19 cellular contexts compared by ENCODE assay signal in the genomic region with DNA sequence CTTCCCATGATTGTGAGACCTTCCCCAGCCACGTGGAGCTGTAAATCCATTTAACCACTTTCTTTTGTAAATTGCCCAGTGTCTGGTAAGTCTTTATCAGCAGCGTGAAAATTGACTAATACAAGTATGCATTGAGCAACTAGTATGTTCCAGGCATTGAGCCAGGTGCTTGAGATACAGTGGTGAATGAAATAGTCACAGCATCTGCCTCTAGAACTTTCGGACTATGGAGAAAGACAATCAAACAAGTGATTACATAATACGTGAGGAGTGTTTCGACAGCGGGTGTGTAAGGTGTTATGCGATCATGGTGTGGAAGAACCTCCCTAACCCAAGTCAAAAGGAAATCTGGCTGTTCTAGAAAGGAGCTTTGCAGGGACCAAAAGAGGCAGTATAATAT. TPM values are rescaled to one million over a fixed set of nuclear protein-coding genes. Genes with fewer than 3 reads are reported as not detected.
DNase-seq lines count a peak whose midpoint lies in the region; ATAC-seq and TF ChIP-seq lines count a peak whose summit lies in the region.
"Had no signal": no experiment of that assay in that cellular context is flagged by ENCODE, and none has a peak within 500 bp of the region (broad histone marks: within the 10 kb centered on the region; RNA-seq: fewer than 3 reads in every experiment).

No MANE protein-coding gene starts in this region.

- 66% methylated on average over 7 of the region's 7 CpGs for WGBS in hepatocyte (ENCODE audit: low lambda C conversion rate, missing lambda C conversion rate)

- H3K9me2 ChIP-seq in hepatocyte (replicated peaks; ENCODE audit: insufficient read depth) (no peaks in the 10 kb centered on the region), GM23338 (ENCODE audit: insufficient read depth) (no peaks in the 10 kb centered on the region)

- no peaks in the 10 kb centered on the region for H3K9me3 ChIP-seq in hepatocyte (ENCODE audit: low read depth)
- H3K9me3 ChIP-seq: BE2C, thoracic aorta had no signal

- no peaks in the 10 kb centered on the region for H3K79me2 ChIP-seq in hepatocyte
- no peaks in the 10 kb centered on the region for H3K79me2 ChIP-seq in GM23338 (replicated peaks; ENCODE audit: insufficient read depth)

- H3K4me3 Mint-ChIP-seq in CD14-positive monocyte (no peak overlapping the region), GM23338 (no peak overlapping the region), nephron progenitor cell (no peak overlapping the region)

- H2AFZ ChIP-seq in hepatocyte (no peak overlapping the region), GM23338 (no peak overlapping the region)

- H3K36me3 ChIP-seq in hepatocyte (replicated peaks; ENCODE audit: insufficient read depth, low read depth) (no peaks in the 10 kb centered on the region), GM23338 (ENCODE audit: insufficient read depth) (no peaks in the 10 kb centered on the region)
- H3K36me3 ChIP-seq: BE2C, thoracic aorta had no signal

- DNase-seq in CD14-positive monocyte (ENCODE audit: low spot score), result no peak
- DNase-seq in HT1080 (ENCODE audit: low read depth), result peak; percentile 8
- DNase-seq in astrocyte of the cerebellum (ENCODE audit: low read depth), result peak; percentile 6
- DNase-seq in hepatocyte (ENCODE audit: low spot score), result peak; percentile 38
- DNase-seq in GM23338 (ENCODE audit: low spot score), result no peak
- no peak for DNase-seq in nephron progenitor cell
- no peak for DNase-seq in NCI-H2196 (lab: John Stamatoyannopoulos, UW; ENCODE audit: unreplicated experiment)
- DNase-seq: BE2C; effector memory CD4-positive, alpha-beta T cell; KBM-7; NCI-H1694; NCI-H526; stimulated activated CD4-positive, alpha-beta T cell treated with anti-CD3 and anti-CD28 coated beads, Interleukin-2, amount 100 ng/mL, for 24 hours; stimulated activated CD8-positive, alpha-beta memory T cell treated with anti-CD3 and anti-CD28 coated beads, Interleukin-4, amount 100 ng/mL, for 48 hours; T1000 had no signal

- no peak overlapping the region for H3K4me3 ChIP-seq in astrocyte of the cerebellum (ENCODE audit: low read depth, low read length)
- H3K4me3 ChIP-seq in hepatocyte, result no peak overlapping the region
- no peak overlapping the region for H3K4me3 ChIP-seq in GM23338
- H3K4me3 ChIP-seq: GM12878, thoracic aorta had no signal

- H3K4me1 ChIP-seq in hepatocyte (ENCODE audit: insufficient read depth) (no peaks in the 10 kb centered on the region), GM23338 (ENCODE audit: insufficient read depth) (no peaks in the 10 kb centered on the region; the same call in 1 of the 2 replicates)
- H3K4me1 ChIP-seq: BE2C had no signal

- no peaks in the 10 kb centered on the region for H3K27me3 Mint-ChIP-seq in CD14-positive monocyte (ENCODE audit: low read depth in 3 of 3)
- peaks cover 1% of the 10 kb centered on the region for H3K27me3 Mint-ChIP-seq in GM23338 (ENCODE audit: insufficient read depth, low read depth, poor library complexity)
- no peaks in the 10 kb centered on the region for H3K27me3 Mint-ChIP-seq in nephron progenitor cell (ENCODE audit: low read depth, poor library complexity)

- H3K9me3 Mint-ChIP-seq in CD14-positive monocyte (peaks cover 0 to 2% (median 0%) of the 10 kb centered on the region in 7 donors), GM23338 (no peaks in the 10 kb centered on the region), nephron progenitor cell (no peaks in the 10 kb centered on the region)
- H3K9me3 Mint-ChIP-seq: activated T-helper 2 cell treated with anti-CD3 and anti-CD28 coated beads, Interferon-gamma antibody, Interleukin-2, Interleukin-4, amounts not matched to agents 10 μg/mL and 5 μg/mL and 100 μg/mL, durations not matched to agents 14 hours and 24 hours and 36 hours had no signal

- H3F3A ChIP-seq in GM23338 (replicated peaks; ENCODE audit: low read depth), result no peaks in the 10 kb centered on the region

- H3K27me3 ChIP-seq in hepatocyte (no peaks in the 10 kb centered on the region), GM23338 (ENCODE audit: insufficient read depth) (no peaks in the 10 kb centered on the region)
- H3K27me3 ChIP-seq: BE2C had no signal

- H3K27ac ChIP-seq in hepatocyte (no peak overlapping the region), GM23338 (ENCODE audit: low read depth) (no peak overlapping the region)
- H3K27ac ChIP-seq: thoracic aorta had no signal

- intact Hi-C loops in CD14-positive monocyte (cut with micrococcal nuclease), result no loop called here

- in situ Hi-C loops in astrocyte of the cerebellum (cut with HindIII; ENCODE audit: low sequenced_read_pairs), result no loop called here

- no peak for TF ChIP-seq CTCF in CD14-positive monocyte (IDR thresholded peaks at IDR 0.05)
- TF ChIP-seq CTCF in astrocyte of the cerebellum (IDR thresholded peaks at IDR 0.05; ENCODE audit: low read depth, low read length, missing control alignments), result no peak
- no peak for TF ChIP-seq CTCF in hepatocyte (IDR thresholded peaks at IDR 0.05; ENCODE audit: poor library complexity)
- TF ChIP-seq CTCF in GM23338 (conservative IDR thresholded peaks at IDR 0.05; ENCODE audit: low read depth in 2 of 2), result no peak
- TF ChIP-seq CTCF in nephron progenitor cell (IDR thresholded peaks at IDR 0.05), result no peak

- H3K4me1 Mint-ChIP-seq in CD14-positive monocyte (peaks cover 26% of the 10 kb centered on the region), GM23338 (peaks cover 3% of the 10 kb centered on the region; the same call in 1 of the 3 replicates), nephron progenitor cell (no peaks in the 10 kb centered on the region)

- H4K20me1 ChIP-seq in hepatocyte (ENCODE audit: insufficient read depth, poor library complexity, severe bottlenecking) (no peaks in the 10 kb centered on the region), GM23338 (replicated peaks; ENCODE audit: insufficient read depth) (no peaks in the 10 kb centered on the region)

- H3K27ac Mint-ChIP-seq in CD14-positive monocyte, result peak overlapping the region in 6 of 7 donors; percentile 34 to 77 (median 61)
- no peak overlapping the region for H3K27ac Mint-ChIP-seq in GM23338
- H3K27ac Mint-ChIP-seq in nephron progenitor cell, result no peak overlapping the region
- H3K27ac Mint-ChIP-seq: activated T-helper 2 cell treated with anti-CD3 and anti-CD28 coated beads, Interferon-gamma antibody, Interleukin-2, Interleukin-4, amounts not matched to agents 10 μg/mL and 5 μg/mL and 100 μg/mL, durations not matched to agents 14 hours and 24 hours and 36 hours had no signal

- H3K36me3 Mint-ChIP-seq in CD14-positive monocyte (no peaks in the 10 kb centered on the region), GM23338 (ENCODE audit: low read depth) (no peaks in the 10 kb centered on the region), nephron progenitor cell (ENCODE audit: low read depth) (no peaks in the 10 kb centered on the region)

- H3K4me2 ChIP-seq in hepatocyte, result no peak overlapping the region
- no peak overlapping the region for H3K4me2 ChIP-seq in GM23338

- ATAC-seq in GM23338, result no peak
- no peak for ATAC-seq in GM18870 (IDR thresholded peaks at IDR 0.05; ENCODE audit: unreplicated experiment)
- ATAC-seq: GM12878 had no signal

TF ChIP-seq in GM23338, 12 proteins besides CTCF, POLR2A, EP300 and RAD21 (continues in another document):
- TF ChIP-seq ZNF114 (CRISPR knock-in tag; IDR thresholded peaks at IDR 0.05), result no peak
- TF ChIP-seq JUNB (IDR thresholded peaks at IDR 0.05; ENCODE audit: unreplicated experiment), result no peak
- TF ChIP-seq POLR2AphosphoS5 (IDR thresholded peaks at IDR 0.05; ENCODE audit: low read depth), result no peak
- TF ChIP-seq, protein P1, sequence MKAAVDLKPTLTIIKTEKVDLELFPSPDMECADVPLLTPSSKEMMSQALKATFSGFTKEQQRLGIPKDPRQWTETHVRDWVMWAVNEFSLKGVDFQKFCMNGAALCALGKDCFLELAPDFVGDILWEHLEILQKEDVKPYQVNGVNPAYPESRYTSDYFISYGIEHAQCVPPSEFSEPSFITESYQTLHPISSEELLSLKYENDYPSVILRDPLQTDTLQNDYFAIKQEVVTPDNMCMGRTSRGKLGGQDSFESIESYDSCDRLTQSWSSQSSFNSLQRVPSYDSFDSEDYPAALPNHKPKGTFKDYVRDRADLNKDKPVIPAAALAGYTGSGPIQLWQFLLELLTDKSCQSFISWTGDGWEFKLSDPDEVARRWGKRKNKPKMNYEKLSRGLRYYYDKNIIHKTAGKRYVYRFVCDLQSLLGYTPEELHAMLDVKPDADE (IDR thresholded peaks at IDR 0.05), result no peak
- no peak for TF ChIP-seq ZNF331 (CRISPR knock-in tag; IDR thresholded peaks at IDR 0.05; ENCODE audit: low read depth)
- no peak for TF ChIP-seq STAT1 (IDR thresholded peaks at IDR 0.05; ENCODE audit: unreplicated experiment)
- no peak for TF ChIP-seq EZH2phosphoT487 (IDR thresholded peaks at IDR 0.05; ENCODE audit: unreplicated experiment)

RNA-seq across cellular contexts. Expression of a gene that starts 21.6 kb away (rescaled TPM):
- polyA plus RNA-seq in CD14-positive monocyte (10 to 100 TPM; 10.9 to 13.7 TPM), hepatocyte (15.2 and 15.3 TPM in 2 replicates), GM23338 (2016; fragmentation: Nextera tagmentation; extraction: Ambion mirVana) (150 and 152 TPM in 2 replicates)
- total RNA-seq in HT1080 (2014; rRNA removed; shearing (Covaris generic)), result 105 and 122 TPM in 2 replicates
- polyA plus RNA-seq in HT1080 (2015; cell fraction: cytosol; rRNA removed), result 48.7 and 54.5 TPM in 2 replicates
- polyA plus RNA-seq in HT1080 (2015; cell fraction: nucleus; rRNA removed), result 148 and 158 TPM in 2 replicates
- 43.4 and 44.6 TPM in 2 replicates for total RNA-seq in hepatocyte
- total RNA-seq in GM23338 (2014; rRNA removed; shearing (Covaris generic)), result 193 and 212 TPM in 2 replicates

RNA-seq across cellular contexts. Expression of a gene that starts 26.3 kb away (rescaled TPM):
- polyA plus RNA-seq in CD14-positive monocyte (1 to 10 TPM; 4.3 to 6.3 TPM), hepatocyte (10.9 and 11.8 TPM in 2 replicates), GM23338 (2016; fragmentation: Nextera tagmentation; extraction: Ambion mirVana) (22.8 and 26.2 TPM in 2 replicates)
- 9.3 and 13.2 TPM in 2 replicates for total RNA-seq in HT1080 (2014; rRNA removed; shearing (Covaris generic))
- polyA plus RNA-seq in HT1080 (2015; cell fraction: cytosol; rRNA removed), result 9.3 and 11.7 TPM in 2 replicates
- 19.1 and 19.6 TPM in 2 replicates for polyA plus RNA-seq in HT1080 (2015; cell fraction: nucleus; rRNA removed)
- total RNA-seq in hepatocyte, result 12.9 and 20.2 TPM in 2 replicates
- 18.9 and 21.2 TPM in 2 replicates for total RNA-seq in GM23338 (2014; rRNA removed; shearing (Covaris generic))

Comparison
In these comparisons a context has a peak if more than half of its experiments do, and no peak if none do; other contexts are left out.
1. DNase-seq: peak in HT1080 (single experiment), astrocyte of the cerebellum (single experiment) and hepatocyte (single experiment); none in CD14-positive monocyte (single experiment), GM23338 (single experiment), nephron progenitor cell (single experiment) and NCI-H2196 (single experiment).
2. H3K27ac Mint-ChIP-seq: peak in CD14-positive monocyte (6 of 7); none in GM23338 (single experiment) and nephron progenitor cell (single experiment).